ENCODE assay signal across 1 cellular context in the genomic region with DNA sequence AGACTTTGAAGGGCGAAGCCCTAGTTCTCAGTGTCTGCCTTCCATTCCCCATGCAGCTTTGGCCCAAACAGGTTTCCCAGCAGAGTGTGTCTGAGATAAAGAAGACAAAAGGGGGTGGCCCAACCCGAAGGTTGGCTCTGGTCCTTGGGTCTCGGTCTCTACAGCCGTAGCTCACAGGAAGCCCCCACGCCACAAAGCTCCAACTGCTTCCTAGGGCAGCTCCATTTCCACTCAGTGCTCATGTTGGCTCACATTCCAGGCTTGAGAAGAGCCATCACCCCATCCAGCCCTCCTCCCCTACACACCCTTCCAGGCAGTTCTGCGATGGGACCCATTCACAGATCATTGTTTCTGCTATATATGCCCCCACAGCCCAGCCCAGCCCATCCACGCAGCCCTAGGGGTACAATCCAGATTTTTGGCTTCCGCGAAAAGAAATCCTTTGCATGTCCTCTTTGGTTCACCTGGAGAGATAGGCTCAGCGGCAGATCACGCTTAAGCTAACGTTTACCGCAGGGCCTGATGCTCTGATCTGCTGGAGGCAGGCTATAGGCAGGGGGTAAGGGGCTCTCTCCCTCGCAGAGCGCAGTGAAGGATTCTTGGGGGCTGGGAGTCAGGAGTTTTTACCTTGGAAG.
TF ChIP-seq lines count a peak whose summit lies in the region.

No MANE protein-coding gene starts in this region.

TF ChIP-seq in H1, 55 proteins besides CTCF, POLR2A, EP300 and RAD21:
- TF ChIP-seq TBP (IDR thresholded peaks at IDR 0.05; ENCODE audit: low read depth, low read length) = no peak
- no peak for TF ChIP-seq CTBP2 (IDR thresholded peaks at IDR 0.05; ENCODE audit: borderline replicate concordance, insufficient read depth, insufficient read length, low read length)
- TF ChIP-seq TAF7 (optimal IDR thresholded peaks at IDR 0.05; ENCODE audit: borderline replicate concordance, low read depth, low read length) = no peak
- no peak for TF ChIP-seq RXRA (IDR thresholded peaks at IDR 0.05; ENCODE audit: insufficient read depth, low read depth, low read length)
- no peak for TF ChIP-seq POLR2AphosphoS5 (IDR thresholded peaks at IDR 0.05; ENCODE audit: low read depth, low read length)
- TF ChIP-seq HDAC2 (IDR thresholded peaks at IDR 0.05; ENCODE audit: borderline replicate concordance in 1 of 2, low read depth in 2 of 2, low read length in 2 of 2) = no peak
- TF ChIP-seq NANOG (IDR thresholded peaks at IDR 0.05; ENCODE audit: insufficient read depth, low read depth, low read length, poor library complexity, severe bottlenecking) = no peak
- no peak for TF ChIP-seq FOSL1 (IDR thresholded peaks at IDR 0.05; ENCODE audit: insufficient read depth, low read depth, low read length)
- TF ChIP-seq POU5F1 (IDR thresholded peaks at IDR 0.05; ENCODE audit: low read depth, low read length) = no peak
- no peak for TF ChIP-seq CREB1 (IDR thresholded peaks at IDR 0.05)
